In the genomic region with DNA sequence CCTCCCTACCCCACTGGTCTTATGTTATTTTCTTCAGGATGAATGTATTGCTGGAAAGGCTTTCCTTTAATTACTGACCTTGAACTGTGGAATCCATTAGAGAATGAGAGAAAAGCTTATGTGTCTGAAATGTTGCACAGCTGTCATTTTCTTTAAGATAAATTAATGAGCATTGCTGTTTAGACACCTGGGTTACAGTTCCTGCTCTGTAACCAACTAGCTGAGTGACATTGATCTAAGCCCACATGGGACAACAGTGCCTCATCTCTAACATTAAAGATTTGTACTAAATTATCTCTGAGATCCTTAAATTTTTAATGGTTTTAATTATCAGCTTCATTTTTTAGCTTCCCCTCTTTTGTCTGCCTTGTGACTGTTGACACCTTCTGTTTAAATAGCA, we compare ENCODE assay signal across 19 cellular contexts.
"Had no signal": no experiment of that assay in that cellular context is flagged by ENCODE, and none has a peak within 500 bp of the region (broad histone marks: within the 10 kb centered on the region; RNA-seq: fewer than 3 reads in every experiment).

No MANE protein-coding gene starts in this region.

- FAIRE-seq: small intestine had no signal

- DNase-seq: dorsolateral prefrontal cortex; effector CD4-positive, alpha-beta T cell; endodermal cell; foreskin fibroblast; gastrocnemius medialis; heart left ventricle; kidney; natural killer cell; right lobe of liver; small intestine; stimulated activated CD4-positive, alpha-beta T cell treated with anti-CD3 and anti-CD28 coated beads, Interleukin-12 subunit alpha, Interleukin-12 subunit beta, amount 100 ng/mL, for 4 hours; stimulated activated CD4-positive, alpha-beta T cell treated with anti-CD3 and anti-CD28 coated beads, Interleukin-1b, Interleukin-23, amount 100 ng/mL, for 48 hours; stimulated activated CD4-positive, alpha-beta T cell treated with anti-CD3 and anti-CD28 coated beads, Interleukin-4, amount 100 ng/mL, for 1 hour; stimulated activated CD8-positive, alpha-beta memory T cell treated with anti-CD3 and anti-CD28 coated beads, Interleukin-4, amount 100 ng/mL, for 48 hours; stimulated activated naive CD4-positive, alpha-beta T cell; stimulated activated naive CD8-positive, alpha-beta T cell treated with anti-CD3 and anti-CD28 coated beads, Interleukin-15, amount 100 ng/mL, for 72 hours; transverse colon had no signal

- ATAC-seq: esophagus mucosa; gastrocnemius medialis; heart left ventricle; left lobe of liver; natural killer cell; right lobe of liver; stimulated activated naive CD8-positive, alpha-beta T cell treated with anti-CD3 and anti-CD28 coated beads, Interleukin-15, amount 100 ng/mL, for 72 hours had no signal
